ENCODE assay signal across 17 cellular contexts in the genomic region with DNA sequence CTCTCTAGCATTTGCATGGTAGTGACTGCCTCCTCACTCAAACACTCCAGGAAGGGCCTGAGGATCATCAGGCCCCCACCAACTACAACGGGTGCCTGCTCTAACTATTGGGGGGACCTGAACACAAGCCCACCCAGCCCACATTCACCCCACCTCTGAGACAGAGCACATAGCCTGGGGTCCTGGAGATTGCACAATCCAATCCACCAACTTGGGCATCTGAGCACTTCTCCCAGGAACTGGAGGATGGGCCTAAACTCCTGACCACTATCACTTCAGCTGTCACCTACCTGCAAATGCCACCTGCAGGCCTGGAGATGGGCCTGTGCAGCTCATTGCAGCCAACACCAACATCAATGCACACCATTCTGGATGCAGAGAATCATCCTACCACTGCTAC.
A peak's percentile ranks its signal among the peaks of the same experiment; 100 is the strongest.
DNase-seq lines count a peak whose midpoint lies in the region; FAIRE-seq and TF ChIP-seq lines count a peak whose summit lies in the region.
"Had no signal": no experiment of that assay in that cellular context is flagged by ENCODE, and none has a peak within 500 bp of the region (broad histone marks: within the 10 kb centered on the region; RNA-seq: fewer than 3 reads in every experiment).

No MANE protein-coding gene starts in this region.

- H3K4me3 Mint-ChIP-seq in nephron progenitor cell = no peak overlapping the region
- H3K4me3 Mint-ChIP-seq: CD4-positive, alpha-beta T cell had no signal

- peaks cover 8% of the 10 kb centered on the region for H3K27me3 Mint-ChIP-seq in nephron progenitor cell (ENCODE audit: low read depth, poor library complexity)

- H3K9me3 Mint-ChIP-seq in nephron progenitor cell = peaks cover 61% of the 10 kb centered on the region

- H3K36me3 ChIP-seq in GM23248 (ENCODE audit: low read depth) (peaks cover 3% of the 10 kb centered on the region; the same call in 1 of the 2 replicates), fibroblast of lung (ENCODE audit: control insufficient read depth, insufficient read depth, low read length) (no peaks in the 10 kb centered on the region)

- H3K27ac ChIP-seq in GM23248 = peak overlapping the region; percentile 78
- H3K27ac ChIP-seq in fibroblast of lung (ENCODE audit: insufficient read depth, low read length) = peak overlapping the region; percentile 40
- H3K27ac ChIP-seq: C4-2B had no signal

- H3K4me1 Mint-ChIP-seq in nephron progenitor cell = no peaks in the 10 kb centered on the region

- no peak overlapping the region for H2AFZ ChIP-seq in GM23248
- H2AFZ ChIP-seq in fibroblast of lung (ENCODE audit: low read length) = no peak overlapping the region

- no peak for TF ChIP-seq CTCF in fibroblast of lung (conservative IDR thresholded peaks at IDR 0.05 in 1 of 2, IDR thresholded peaks at IDR 0.05 in 1 of 2; ENCODE audit: low read depth in 1 of 2, low read length in 2 of 2)
- TF ChIP-seq CTCF in nephron progenitor cell (IDR thresholded peaks at IDR 0.05) = no peak

- no peaks in the 10 kb centered on the region for H3K9me2 ChIP-seq in GM23248 (ENCODE audit: insufficient read depth)

- in situ Hi-C loops in GM23248 (cut with MboI) = no loop called here

- H3K4me3 ChIP-seq in GM23248 = no peak overlapping the region
- no peak overlapping the region for H3K4me3 ChIP-seq in fibroblast of lung (replicated peaks in 1 of 4; ENCODE audit: control extremely low read depth in 1 of 4, insufficient read depth in 1 of 4, low read depth in 3 of 4, low read length in 4 of 4)
- H3K4me3 ChIP-seq: K562 had no signal

- H3K4me2 ChIP-seq in GM23248 (ENCODE audit: unreplicated experiment) (peak overlapping the region; percentile 67), fibroblast of lung (ENCODE audit: extremely low read depth, insufficient read depth, low read length) (no peak overlapping the region)

- H3K4me1 ChIP-seq in GM23248 (ENCODE audit: insufficient read depth) = peaks cover 29% of the 10 kb centered on the region
- H3K4me1 ChIP-seq in fibroblast of lung (ENCODE audit: control insufficient read depth, extremely low read depth, insufficient read depth, low read length) = peaks cover 11% of the 10 kb centered on the region

- no peak for DNase-seq in GM23248
- DNase-seq in HTR-8/SVneo (ENCODE audit: insufficient read length, low spot score) = no peak
- no peak for DNase-seq in fibroblast of lung (ENCODE audit: low read depth in 2 of 2)
- no peak for DNase-seq in SIG-M5 (lab: John Stamatoyannopoulos, UW)
- no peak for DNase-seq in nephron progenitor cell
- DNase-seq in stimulated activated CD4-positive, alpha-beta T cell treated with anti-CD3 and anti-CD28 coated beads, Interleukin-4, amount 100 ng/mL, for 24 hours = no peak
- DNase-seq: AML-193; Caco-2; CD4-positive, alpha-beta T cell; H7 had no signal

- H3F3A ChIP-seq in GM23248 (ENCODE audit: insufficient read depth) = peaks cover 28% of the 10 kb centered on the region

- H3K9ac ChIP-seq in GM23248 (no peak overlapping the region), fibroblast of lung (ENCODE audit: insufficient read depth, low read length) (no peak overlapping the region)

- H3K27me3 ChIP-seq in GM23248 (replicated peaks; ENCODE audit: insufficient read depth) (no peaks in the 10 kb centered on the region), fibroblast of lung (ENCODE audit: control insufficient read depth, insufficient read depth, low read length) (no peaks in the 10 kb centered on the region)

- H3K36me3 Mint-ChIP-seq in nephron progenitor cell (ENCODE audit: low read depth) = no peaks in the 10 kb centered on the region

- H3K9me3 ChIP-seq in GM23248 (ENCODE audit: low read depth) = no peaks in the 10 kb centered on the region
- peaks cover 2% of the 10 kb centered on the region for H3K9me3 ChIP-seq in fibroblast of lung (ENCODE audit: control insufficient read depth, insufficient read depth, low read depth, low read length)

- peak; percentile 23 for FAIRE-seq in HTR-8/SVneo (lab: Jason Lieb, UNC)
- FAIRE-seq: A204.1, D721Med, G401.6, GM12891, GM19239, K562 had no signal

- WGBS in GM23248 (ENCODE audit: low coverage in 1 of 2, low lambda C conversion rate in 2 of 2, missing lambda C conversion rate in 2 of 2), 2 experiments = 80 to 100% methylated on average over 1 of the region's 1 CpG

- no peaks in the 10 kb centered on the region for H3K79me2 ChIP-seq in GM23248 (ENCODE audit: insufficient read depth)
- no peaks in the 10 kb centered on the region for H3K79me2 ChIP-seq in fibroblast of lung (ENCODE audit: control insufficient read depth, insufficient read depth, low read length)

- H3K27ac Mint-ChIP-seq in nephron progenitor cell = no peak overlapping the region
- H3K27ac Mint-ChIP-seq: CD4-positive, alpha-beta T cell had no signal

- H4K20me1 ChIP-seq in GM23248 (ENCODE audit: insufficient read depth) (no peaks in the 10 kb centered on the region), fibroblast of lung (ENCODE audit: control insufficient read depth, extremely low read depth, insufficient read depth, low read length) (no peaks in the 10 kb centered on the region)
